29 cellular contexts compared by ENCODE assay signal in the genomic region with DNA sequence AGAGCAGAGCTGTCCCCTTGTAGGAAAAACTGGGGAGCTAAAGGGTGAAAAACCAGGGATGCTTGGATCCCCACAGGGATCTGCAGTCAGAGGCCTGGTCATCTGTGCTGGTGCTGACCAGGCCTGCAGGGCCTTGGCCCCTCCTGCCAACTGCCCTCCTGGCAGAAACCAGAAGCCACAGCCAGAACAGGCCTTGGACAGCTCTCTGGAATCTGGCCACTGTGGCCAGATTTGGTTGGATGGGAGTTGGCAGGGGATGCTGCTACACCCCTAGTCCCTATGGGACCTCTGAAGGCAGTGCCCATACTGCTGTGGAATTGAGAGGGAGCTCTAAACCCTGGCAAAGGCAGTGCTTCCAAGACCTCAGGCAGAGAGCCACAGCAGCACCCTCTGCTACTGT. TPM values are rescaled to one million over a fixed set of nuclear protein-coding genes. Genes with fewer than 3 reads are reported as not detected.
DNase-seq lines count a peak whose midpoint lies in the region; ATAC-seq and TF ChIP-seq lines count a peak whose summit lies in the region.
"Had no signal": no experiment of that assay in that cellular context is flagged by ENCODE, and none has a peak within 500 bp of the region (broad histone marks: within the 10 kb centered on the region; RNA-seq: fewer than 3 reads in every experiment).

No MANE protein-coding gene starts in this region.

- no peak overlapping the region for H3K4me3 ChIP-seq in suprapubic skin
- H3K4me3 ChIP-seq: ascending aorta, cardiac muscle cell, esophagus squamous epithelium, gastroesophageal sphincter, K562, neural progenitor cell, pancreas, right lobe of liver had no signal

- no peak for TF ChIP-seq POLR2A in suprapubic skin (IDR thresholded peaks at IDR 0.05)

- H3K36me3 ChIP-seq in suprapubic skin, result peaks cover 26% of the 10 kb centered on the region
- H3K36me3 ChIP-seq: cardiac muscle cell, neural progenitor cell, right lobe of liver had no signal

- no peak for TF ChIP-seq CTCF in suprapubic skin (IDR thresholded peaks at IDR 0.05)

- intact Hi-C loops in Right ventricle myocardium inferior (cut with DNase I), result no loop called here

- no peak for TF ChIP-seq EP300 in suprapubic skin (IDR thresholded peaks at IDR 0.05)

- ATAC-seq in Right ventricle myocardium inferior, result peak; percentile 14
- ATAC-seq in left lobe of liver, result peak; percentile 14
- ATAC-seq: activated CD4-positive, alpha-beta T cell treated with anti-CD3 and anti-CD28 coated beads for 36 hours; activated CD8-positive, alpha-beta T cell treated with anti-CD3 and anti-CD28 coated beads for 36 hours; gastroesophageal sphincter; K562; pancreas; right lobe of liver had no signal

- DNase-seq in caudate nucleus (lab: John Stamatoyannopoulos, UW), result peak in 1 of 61 donors; percentile 77
- DNase-seq in Right ventricle myocardium inferior (ENCODE audit: missing footprints), result no peak
- no peak for DNase-seq in left lobe of liver (ENCODE audit: low spot score)
- peak; percentile 20 to 31 for DNase-seq in suprapubic skin (ENCODE audit: low spot score in 2 of 2)
- no peak for DNase-seq in HK-2 (ENCODE audit: unreplicated experiment)
- no peak for DNase-seq in kidney glomerular epithelial cell (lab: John Stamatoyannopoulos, UW)
- DNase-seq in putamen (ENCODE audit: low spot score), result no peak
- DNase-seq: activated CD4-positive, alpha-beta T cell treated with anti-CD3 and anti-CD28 coated beads for 36 hours; activated CD8-positive, alpha-beta T cell treated with anti-CD3 and anti-CD28 coated beads for 36 hours; activated naive CD8-positive, alpha-beta T cell treated with anti-CD3 and anti-CD28 coated beads for 36 hours; CD8-positive, alpha-beta memory T cell; dermis blood vessel endothelial cell; esophagus squamous epithelium; hippocampal formation; mesenchymal stem cell; NCI-H1048; NCI-H2107; right lobe of liver; SHP77; stimulated activated CD4-positive, alpha-beta T cell treated with anti-CD3 and anti-CD28 coated beads, Interleukin-4, amount 100 ng/mL, for 4 hours had no signal

- H3K4me1 ChIP-seq in suprapubic skin, result peaks cover 14% of the 10 kb centered on the region
- H3K4me1 ChIP-seq: neural progenitor cell, pancreas had no signal

- H3K27me3 ChIP-seq in suprapubic skin, result no peaks in the 10 kb centered on the region
- H3K27me3 ChIP-seq: ascending aorta, cardiac muscle cell, esophagus squamous epithelium, gastroesophageal sphincter, neural progenitor cell, pancreas, right lobe of liver had no signal

- H3K9me3 ChIP-seq in suprapubic skin, result no peaks in the 10 kb centered on the region
- H3K9me3 ChIP-seq: ascending aorta, esophagus squamous epithelium, gastroesophageal sphincter, pancreas, right lobe of liver had no signal

- H3K27ac ChIP-seq in caudate nucleus (ENCODE audit: low read depth, low read length), result peak overlapping the region; percentile 48
- no peak overlapping the region for H3K27ac ChIP-seq in suprapubic skin
- H3K27ac ChIP-seq: ascending aorta, cardiac muscle cell, esophagus squamous epithelium, gastroesophageal sphincter, neural progenitor cell, pancreas, right lobe of liver had no signal

RNA-seq across cellular contexts. Expression of gene GPX2, which starts 9.2 kb away (rescaled TPM):
- total RNA-seq in Right ventricle myocardium inferior (not detected), left lobe of liver (292 TPM), suprapubic skin (10 to 100 TPM in 3 of 4 donors, 1 to 10 TPM in 1; 10.0 to 65.0 (median 27.6) TPM)
- total RNA-seq: activated CD4-positive, alpha-beta T cell treated with anti-CD3 and anti-CD28 coated beads for 36 hours; activated CD8-positive, alpha-beta T cell treated with anti-CD3 and anti-CD28 coated beads for 36 hours; activated naive CD8-positive, alpha-beta T cell treated with anti-CD3 and anti-CD28 coated beads for 36 hours; activated T-helper 2 cell treated with anti-CD3 and anti-CD28 coated beads, Interferon-gamma antibody, Interleukin-2, Interleukin-4, amounts not matched to agents 10 μg/mL and 5 μg/mL and 100 μg/mL, durations not matched to agents 14 hours and 24 hours and 36 hours; ascending aorta; B cell; cardiac muscle cell; CD8-positive, alpha-beta memory T cell; Daoy; dermis blood vessel endothelial cell had no signal

RNA-seq across cellular contexts. Expression of gene RAB15, which starts 20.4 kb away (rescaled TPM):
- total RNA-seq in Right ventricle myocardium inferior (12.6 TPM), left lobe of liver (6.8 TPM), suprapubic skin (10 to 100 TPM in 3 of 4 donors, 1 to 10 TPM in 1; 9.6 to 17.0 (median 15.1) TPM)

RNA-seq across cellular contexts. Expression of gene FNTB, which starts 35.0 kb away (rescaled TPM):
- total RNA-seq in Right ventricle myocardium inferior (17.1 TPM), left lobe of liver (9.9 TPM), suprapubic skin (10 to 100 TPM; 40.6 to 44.6 (median 43.2) TPM)

RNA-seq across cellular contexts. Expression of gene CHURC1, which starts 37.5 kb away (rescaled TPM):
- total RNA-seq in Right ventricle myocardium inferior (98.2 TPM), left lobe of liver (25.2 TPM), suprapubic skin (10 to 100 TPM; 50.9 to 93.8 (median 87.7) TPM)

Comparison
In these comparisons a context has a peak if more than half of its experiments do, and no peak if none do; other contexts are left out.
1. DNase-seq: peak in suprapubic skin (2 of 2); none in Right ventricle myocardium inferior (single experiment), left lobe of liver (single experiment), HK-2 (single experiment), kidney glomerular epithelial cell (single experiment) and putamen (single experiment).
2. RNA of gene GPX2, which starts 9.2 kb away (total RNA-seq): 292 TPM in left lobe of liver (single experiment) and 10.0 to 65.0 TPM in suprapubic skin; not detected in Right ventricle myocardium inferior (single experiment); every median in the first group is over 10 times any median in the second.